17 cellular contexts compared by ENCODE assay signal in genomic region chr7:155209920-155210319, GRCh38.
DNase-seq lines count a peak whose midpoint lies in the region; ATAC-seq, FAIRE-seq and TF ChIP-seq lines count a peak whose summit lies in the region.
"Had no signal": no experiment of that assay in that cellular context is flagged by ENCODE, and none has a peak within 500 bp of the region (broad histone marks: within the 10 kb centered on the region; RNA-seq: fewer than 3 reads in every experiment).

No MANE protein-coding gene starts in this region.

- no peaks in the 10 kb centered on the region for H3K9me1 ChIP-seq in endothelial cell of umbilical vein (replicated peaks; ENCODE audit: control insufficient read depth, extremely low read depth, insufficient read depth, low read length)

- H3F3A ChIP-seq in PC-9 (ENCODE audit: insufficient read depth, low read depth) = peaks cover 31% of the 10 kb centered on the region

- intact Hi-C loops in PC-9 (cut with micrococcal nuclease; ENCODE audit: unreplicated experiment) (loop anchor here (1.0 to 5.0 kb wide), 2 partner anchors 87 to 208 kb away; partner anchors contain the start of genes INSIG1 and PAXIP1), endothelial cell of umbilical vein (cut with micrococcal nuclease) (loop anchor here (5.0 to 10.0 kb wide), 4 partner anchors 208 to 595 kb away; partner anchors contain the start of genes EN2, PAXIP1 and RBM33), spleen (cut with DNase I; ENCODE audit: low total_unique reads) (loop anchor here (5.0 kb wide), 2 partner anchors 87 to 283 kb away; partner anchors contain the start of gene INSIG1)

- no peaks in the 10 kb centered on the region for H3K36me3 ChIP-seq in PC-9 (ENCODE audit: low read depth)
- no peaks in the 10 kb centered on the region for H3K36me3 ChIP-seq in endothelial cell of umbilical vein (ENCODE audit: control insufficient read depth in 2 of 2, extremely low read depth in 1 of 2, insufficient read depth in 2 of 2, low read length in 2 of 2)
- no peaks in the 10 kb centered on the region for H3K36me3 ChIP-seq in spleen
- H3K36me3 ChIP-seq: MG63 had no signal

- no peak overlapping the region for H3K27ac ChIP-seq in PC-9
- H3K27ac ChIP-seq in endothelial cell of umbilical vein (ENCODE audit: insufficient read depth, low read depth, low read length) = peak overlapping the region; percentile 89
- H3K27ac ChIP-seq in spleen = peak overlapping the region in 2 of 8 donors; percentile 41 to 56
- no peak overlapping the region for H3K27ac ChIP-seq in RWPE1
- H3K27ac ChIP-seq: 22Rv1, KMS-11 had no signal

- H2AFZ ChIP-seq in PC-9 = no peak overlapping the region
- H2AFZ ChIP-seq in endothelial cell of umbilical vein (ENCODE audit: low read depth, low read length) = no peak overlapping the region

- TF ChIP-seq POLR2A in endothelial cell of umbilical vein (IDR thresholded peaks at IDR 0.05; ENCODE audit: low read depth, low read length) = no peak
- TF ChIP-seq POLR2A in spleen (IDR thresholded peaks at IDR 0.05) = no peak

- no peaks in the 10 kb centered on the region for H3K79me2 ChIP-seq in PC-9 (ENCODE audit: low read depth)
- no peaks in the 10 kb centered on the region for H3K79me2 ChIP-seq in endothelial cell of umbilical vein (ENCODE audit: control insufficient read depth, insufficient read depth, low read length)

- H3K9ac ChIP-seq in endothelial cell of umbilical vein (replicated peaks; ENCODE audit: extremely low read depth, insufficient read depth, low read length) = no peak overlapping the region
- H3K9ac ChIP-seq: KMS-11 had no signal

- no peaks in the 10 kb centered on the region for H3K9me2 ChIP-seq in PC-9 (ENCODE audit: insufficient read depth)

- H3K27me3 ChIP-seq in PC-9 (ENCODE audit: insufficient read depth, low read depth) (no peaks in the 10 kb centered on the region), endothelial cell of umbilical vein (ENCODE audit: control insufficient read depth in 2 of 2, insufficient read depth in 2 of 2, low read length in 2 of 2) (no peaks in the 10 kb centered on the region), spleen (replicated peaks in 1 of 7) (peaks cover 0 to 20% (median 6%) of the 10 kb centered on the region in 7 donors)
- H3K27me3 ChIP-seq: MG63 had no signal

- BruUV-seq in PC-9 (replicated peaks; lab: Mats Ljungman, UMichigan) (no TSS peak), endothelial cell of umbilical vein (replicated peaks; lab: Mats Ljungman, UMichigan) (no TSS peak)

- H3K4me3 ChIP-seq in PC-9 (no peak overlapping the region), endothelial cell of umbilical vein (replicated peaks in 1 of 3; ENCODE audit: insufficient read depth in 1 of 3, low read depth in 1 of 3, low read length in 3 of 3) (no peak overlapping the region), spleen (no peak overlapping the region)
- H3K4me3 ChIP-seq: MG63 had no signal

- 79 to 86% (median 85%) methylated on average over 10 to 11 of the region's 11 CpGs for WGBS in spleen, 5 donors

- TF ChIP-seq CTCF in PC-9 (conservative IDR thresholded peaks at IDR 0.05) (no peak), endothelial cell of umbilical vein (IDR thresholded peaks at IDR 0.05; ENCODE audit: extremely low read depth in 1 of 2, insufficient read depth in 1 of 2, low read depth in 1 of 2, low read length in 2 of 2) (no peak), spleen (IDR thresholded peaks at IDR 0.05 in 8 of 11, conservative IDR thresholded peaks at IDR 0.05 in 3 of 11) (no peak), RWPE1 (conservative IDR thresholded peaks at IDR 0.05; ENCODE audit: low read depth) (no peak)

- DNase-seq in NCI-H748 (lab: John Stamatoyannopoulos, UW; ENCODE audit: unreplicated experiment) = peak; percentile 8
- no peak for DNase-seq in NCI-H748 treated with DMSO at 0.1 percent for 48 hours (lab: John Stamatoyannopoulos, UW)
- DNase-seq in PC-9 = no peak
- no peak for DNase-seq in endothelial cell of umbilical vein (ENCODE audit: low read depth, low spot score)
- peak; percentile 72 for DNase-seq in spleen
- DNase-seq in NK-92 treated with Interleukin-12 subunit alpha and Interleukin-12 subunit beta, amount 100 ng/mL, for 24 hours (lab: John Stamatoyannopoulos, UW) = no peak
- DNase-seq in RWPE1 (ENCODE audit: low spot score) = no peak
- DNase-seq: Caco-2, DMS53, NCI-H1105, NCI-H1694, NCI-H2107, SIG-M5 had no signal

- POLR2A ChIA-PET in PC-9 (lab: Charles Lee; ENCODE audit: unreplicated experiment) (no interaction called here), endothelial cell of umbilical vein (lab: Charles Lee) (no interaction called here), RWPE1 (lab: Yijun Ruan, JAX; ENCODE audit: low non-redundant PET) (no interaction called here)

- no peak for FAIRE-seq in endothelial cell of umbilical vein (lab: Jason Lieb, UNC)

- H3K4me1 ChIP-seq in PC-9 (replicated peaks; ENCODE audit: insufficient read depth) = peaks cover 60% of the 10 kb centered on the region
- peaks cover 34% of the 10 kb centered on the region for H3K4me1 ChIP-seq in endothelial cell of umbilical vein (ENCODE audit: control insufficient read depth, extremely low read depth, insufficient read depth, low read length)
- peaks cover 0 to 34% (median 11%) of the 10 kb centered on the region in 6 donors for H3K4me1 ChIP-seq in spleen

- H4K20me1 ChIP-seq in PC-9 (ENCODE audit: insufficient read depth) = no peaks in the 10 kb centered on the region
- H4K20me1 ChIP-seq in endothelial cell of umbilical vein (replicated peaks; ENCODE audit: control insufficient read depth, extremely low read depth, insufficient read depth, low read length) = no peaks in the 10 kb centered on the region

- H3K4me2 ChIP-seq in PC-9 = peak overlapping the region; percentile 37
- H3K4me2 ChIP-seq in endothelial cell of umbilical vein (ENCODE audit: insufficient read depth, low read length) = no peak overlapping the region
- H3K4me2 ChIP-seq: KMS-11 had no signal

- CTCF ChIA-PET in PC-9 (lab: Charles Lee) = no interaction called here
- CTCF ChIA-PET in endothelial cell of umbilical vein (lab: Charles Lee) = interaction anchor here (0.6 kb wide), 1 partner anchor 442 kb away, joined by 3 read pairs; no protein-coding TSS in a partner anchor
- CTCF ChIA-PET in RWPE1 (lab: Yijun Ruan, JAX) = interaction anchor here (0.6 kb wide), 1 partner anchor 87 kb away, joined by 4 read pairs; no protein-coding TSS in a partner anchor

- H3K9me3 ChIP-seq in PC-9 (ENCODE audit: insufficient read depth, low read depth) (no peaks in the 10 kb centered on the region), endothelial cell of umbilical vein (replicated peaks; ENCODE audit: control insufficient read depth, insufficient read depth, low read length) (no peaks in the 10 kb centered on the region), spleen (no peaks in the 10 kb centered on the region)
- H3K9me3 ChIP-seq: Caco-2, MG63 had no signal

- ATAC-seq in GM21390 (IDR thresholded peaks at IDR 0.05; ENCODE audit: unreplicated experiment) = no peak

- dilution Hi-C loops in endothelial cell of umbilical vein (cut with MboI; ENCODE audit: extremely low pct_ligation_motif_present, low sequenced_read_pairs) = no loop called here

TF ChIP-seq in endothelial cell of umbilical vein, 7 proteins besides CTCF, POLR2A, EP300 and RAD21:
- TF ChIP-seq FOS (IDR thresholded peaks at IDR 0.05; ENCODE audit: borderline replicate concordance, insufficient read depth, low read length) (no peak), POLR2AphosphoS5 (IDR thresholded peaks at IDR 0.05; ENCODE audit: insufficient read depth, low read depth, low read length) (no peak), JUN (IDR thresholded peaks at IDR 0.05; ENCODE audit: borderline replicate concordance, insufficient read depth, insufficient read length, low read depth) (no peak), GATA2 (IDR thresholded peaks at IDR 0.05; ENCODE audit: insufficient read depth, insufficient read length, low read depth, low read length) (no peak), MYC (IDR thresholded peaks at IDR 0.05; ENCODE audit: low read depth, low read length) (no peak), MAX (IDR thresholded peaks at IDR 0.05; ENCODE audit: insufficient read depth, insufficient read length) (no peak)

Comparison
In these comparisons a context has a peak if more than half of its experiments do, and no peak if none do; other contexts are left out.
1. DNase-seq: peak in NCI-H748 (single experiment) and spleen (single experiment); none in NCI-H748 treated with DMSO at 0.1 percent for 48 hours (single experiment), PC-9 (0 of 2), endothelial cell of umbilical vein (single experiment), NK-92 treated with Interleukin-12 subunit alpha and Interleukin-12 subunit beta, amount 100 ng/mL, for 24 hours (single experiment) and RWPE1 (single experiment).